In genomic region chr13:93511011-93511410, GRCh38 we compare ENCODE assay signal across 29 cellular contexts.
"Had no signal": no experiment of that assay in that cellular context is flagged by ENCODE, and none has a peak within 500 bp of the region (broad histone marks: within the 10 kb centered on the region; RNA-seq: fewer than 3 reads in every experiment).

No MANE protein-coding gene starts in this region.

- H3K27ac Mint-ChIP-seq: dendritic cell treated with granulocyte-macrophage colony-stimulating factor and Interleukin-4, amounts not matched to agents 40 ng/mL and 50 ng/mL, for 4 days; effector memory CD8-positive, alpha-beta T cell; endodermal cell had no signal

- H3K4me3 Mint-ChIP-seq: dendritic cell treated with granulocyte-macrophage colony-stimulating factor and Interleukin-4, amounts not matched to agents 40 ng/mL and 50 ng/mL, for 4 days; effector memory CD8-positive, alpha-beta T cell; endodermal cell had no signal

- DNase-seq: colonic mucosa; cortex of kidney; dermis blood vessel endothelial cell; dorsolateral prefrontal cortex; effector CD4-positive, alpha-beta T cell; effector CD8-positive, alpha-beta T cell; effector memory CD4-positive, alpha-beta T cell; effector memory CD8-positive, alpha-beta T cell; endodermal cell; erythroblast; esophagus squamous epithelium; foreskin fibroblast; foreskin keratinocyte; foreskin melanocyte; gastrocnemius medialis; glutamatergic neuron; head of caudate nucleus; heart left ventricle; heart right ventricle had no signal

- H3K27ac ChIP-seq: colonic mucosa, coronary artery, dorsolateral prefrontal cortex, epithelial cell of prostate, esophagus muscularis mucosa, esophagus squamous epithelium, foreskin keratinocyte, gastrocnemius medialis, gastroesophageal sphincter, heart left ventricle, heart right ventricle had no signal

- H3K9me3 Mint-ChIP-seq: endodermal cell had no signal

- FAIRE-seq: colon, endometrium, endothelial cell of umbilical vein, frontal cortex had no signal

- H3K27me3 Mint-ChIP-seq: dendritic cell treated with granulocyte-macrophage colony-stimulating factor and Interleukin-4, amounts not matched to agents 40 ng/mL and 50 ng/mL, for 4 days had no signal

- H3K4me1 ChIP-seq: colonic mucosa, esophagus muscularis mucosa, esophagus squamous epithelium, foreskin keratinocyte, gastrocnemius medialis, gastroesophageal sphincter, heart left ventricle, heart right ventricle had no signal

- H3K4me3 ChIP-seq: colonic mucosa, coronary artery, dorsolateral prefrontal cortex, esophagus muscularis mucosa, esophagus squamous epithelium, gastrocnemius medialis, gastroesophageal sphincter, heart left ventricle, heart right ventricle had no signal

- H3K36me3 ChIP-seq: colonic mucosa, esophagus muscularis mucosa, esophagus squamous epithelium, gastrocnemius medialis, gastroesophageal sphincter, heart left ventricle, heart right ventricle had no signal

- ATAC-seq: effector memory CD8-positive, alpha-beta T cell; esophagus mucosa; foreskin keratinocyte; gastrocnemius medialis; gastroesophageal sphincter; heart left ventricle; heart right ventricle had no signal

- H3K9me3 ChIP-seq: colonic mucosa, esophagus muscularis mucosa, esophagus squamous epithelium, gastrocnemius medialis, gastroesophageal sphincter, heart left ventricle, heart right ventricle had no signal
